ENCODE assay signal across 15 cellular contexts in the genomic region with DNA sequence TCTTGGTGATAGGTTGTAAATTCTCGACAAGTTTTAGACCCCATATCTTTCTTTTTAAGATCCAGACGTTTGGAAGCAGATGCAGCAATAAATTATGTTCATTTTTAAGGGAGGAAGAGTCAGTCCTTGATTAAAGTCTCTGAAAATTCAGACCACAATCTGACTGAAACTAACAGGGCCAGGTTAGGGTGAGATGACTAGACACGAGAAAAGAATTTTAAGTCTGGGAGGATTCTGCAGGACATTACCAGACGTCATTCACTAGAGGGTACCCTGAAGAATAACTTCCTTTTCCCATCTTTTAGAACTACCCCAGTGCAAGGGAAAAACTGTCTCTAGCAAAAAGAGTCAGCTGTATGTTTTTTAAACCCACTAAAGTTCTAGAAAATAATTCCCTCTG. TPM values are rescaled to one million over a fixed set of nuclear protein-coding genes. Genes with fewer than 3 reads are reported as not detected.
DNase-seq lines count a peak whose midpoint lies in the region; ATAC-seq and TF ChIP-seq lines count a peak whose summit lies in the region.
"Had no signal": no experiment of that assay in that cellular context is flagged by ENCODE, and none has a peak within 500 bp of the region (broad histone marks: within the 10 kb centered on the region; RNA-seq: fewer than 3 reads in every experiment).

No MANE protein-coding gene starts in this region.

- dilution Hi-C loops in mammary epithelial cell (cut with HindIII; ENCODE audit: low sequenced_read_pairs) = no loop called here

- POLR2A ChIA-PET in activated CD8-positive, alpha-beta T cell treated with anti-CD3 and anti-CD28 coated beads for 36 hours (lab: Charles Lee) = interaction anchor here (0.6 to 12.4 kb wide), 10 partner anchors 13 to 215 kb away, joined by 3 to 139 read pairs (median 4); partner anchors contain the start of gene WIPF1
- POLR2A ChIA-PET in naive thymus-derived CD4-positive, alpha-beta T cell (lab: Charles Lee) = interaction anchor here (1.0 to 22.6 kb wide), 8 partner anchors 10 to 107 kb away, joined by 3 to 277 read pairs (median 4); partner anchors contain the start of genes GPR155 and WIPF1

- H3K9me3 Mint-ChIP-seq in CD14-positive monocyte = no peaks in the 10 kb centered on the region
- H3K9me3 Mint-ChIP-seq in activated CD8-positive, alpha-beta T cell treated with anti-CD3 and anti-CD28 coated beads for 36 hours = no peaks in the 10 kb centered on the region
- no peaks in the 10 kb centered on the region for H3K9me3 Mint-ChIP-seq in naive thymus-derived CD4-positive, alpha-beta T cell

- no peak overlapping the region for H3K4me2 ChIP-seq in mammary epithelial cell (ENCODE audit: insufficient read depth, low read depth, low read length)

- H3K4me1 Mint-ChIP-seq in CD14-positive monocyte = peaks cover 19% of the 10 kb centered on the region
- peaks cover 81% of the 10 kb centered on the region for H3K4me1 Mint-ChIP-seq in activated CD8-positive, alpha-beta T cell treated with anti-CD3 and anti-CD28 coated beads for 36 hours (ENCODE audit: low read depth)
- peaks cover 36 to 95% (median 79%) of the 10 kb centered on the region in 7 donors for H3K4me1 Mint-ChIP-seq in naive thymus-derived CD4-positive, alpha-beta T cell

- intact Hi-C loops in CD14-positive monocyte (cut with micrococcal nuclease) = loop anchor here in 1 of 2 donors (5.0 kb wide), 1 partner anchor 36 kb away; no protein-coding TSS in a partner anchor
- intact Hi-C loops in activated CD8-positive, alpha-beta T cell treated with anti-CD3 and anti-CD28 coated beads for 36 hours (cut with micrococcal nuclease) = no loop called here
- intact Hi-C loops in naive thymus-derived CD4-positive, alpha-beta T cell (cut with micrococcal nuclease) = no loop called here
- intact Hi-C loops in mammary epithelial cell (cut with micrococcal nuclease) = no loop called here

- H3K27me3 ChIP-seq in naive thymus-derived CD4-positive, alpha-beta T cell (ENCODE audit: control insufficient read depth in 2 of 2, insufficient read depth in 2 of 2, low read length in 2 of 2) = no peaks in the 10 kb centered on the region
- H3K27me3 ChIP-seq in mammary epithelial cell (ENCODE audit: insufficient read depth, low read length) = no peaks in the 10 kb centered on the region
- H3K27me3 ChIP-seq: body of pancreas, gastroesophageal sphincter had no signal

- H3K27ac Mint-ChIP-seq in CD14-positive monocyte = peak overlapping the region in 4 of 7 donors; percentile 4 to 74 (median 46)
- H3K27ac Mint-ChIP-seq in activated CD8-positive, alpha-beta T cell treated with anti-CD3 and anti-CD28 coated beads for 36 hours = peak overlapping the region; percentile 89
- H3K27ac Mint-ChIP-seq in naive thymus-derived CD4-positive, alpha-beta T cell = peak overlapping the region; percentile 14 to 93 (median 86)

- H3K36me3 ChIP-seq in naive thymus-derived CD4-positive, alpha-beta T cell (ENCODE audit: control insufficient read depth in 2 of 3, insufficient read depth in 3 of 3, low read length in 3 of 3) = peaks cover 30 to 86% (median 84%) of the 10 kb centered on the region in 3 experiments
- no peaks in the 10 kb centered on the region for H3K36me3 ChIP-seq in mammary epithelial cell (ENCODE audit: insufficient read depth, low read length)
- H3K36me3 ChIP-seq: prostate gland had no signal

- H3K36me3 Mint-ChIP-seq in CD14-positive monocyte = peaks cover 90 to 97% of the 10 kb centered on the region in 2 donors
- H3K36me3 Mint-ChIP-seq in activated CD8-positive, alpha-beta T cell treated with anti-CD3 and anti-CD28 coated beads for 36 hours (ENCODE audit: low read depth) = peaks cover 83% of the 10 kb centered on the region
- H3K36me3 Mint-ChIP-seq in naive thymus-derived CD4-positive, alpha-beta T cell = peaks cover 16 to 45% (median 37%) of the 10 kb centered on the region in 5 donors

- H3K4me3 ChIP-seq in naive thymus-derived CD4-positive, alpha-beta T cell (ENCODE audit: low read length) = no peak overlapping the region
- no peak overlapping the region for H3K4me3 ChIP-seq in mammary epithelial cell (replicated peaks in 1 of 3; ENCODE audit: insufficient read depth in 1 of 3, low read depth in 2 of 3, low read length in 3 of 3)
- H3K4me3 ChIP-seq: body of pancreas, gastroesophageal sphincter, prostate gland had no signal

- no peak for TF ChIP-seq CTCF in CD14-positive monocyte (IDR thresholded peaks at IDR 0.05)
- TF ChIP-seq CTCF in activated CD8-positive, alpha-beta T cell treated with anti-CD3 and anti-CD28 coated beads for 36 hours (IDR thresholded peaks at IDR 0.05) = no peak
- TF ChIP-seq CTCF in mammary epithelial cell (conservative IDR thresholded peaks at IDR 0.05 in 1 of 2, IDR thresholded peaks at IDR 0.05 in 1 of 2; ENCODE audit: extremely low read depth in 1 of 2, insufficient read depth in 1 of 2, low read depth in 1 of 2, low read length in 2 of 2) = no peak

- peaks cover 62 to 88% of the 10 kb centered on the region in 2 donors for H3K4me1 ChIP-seq in naive thymus-derived CD4-positive, alpha-beta T cell (ENCODE audit: control insufficient read depth in 2 of 2, insufficient read depth in 2 of 2, low read length in 2 of 2)
- no peaks in the 10 kb centered on the region for H3K4me1 ChIP-seq in mammary epithelial cell (ENCODE audit: insufficient read depth, low read length)

- no peaks in the 10 kb centered on the region for H3K27me3 Mint-ChIP-seq in CD14-positive monocyte (ENCODE audit: low read depth in 3 of 3)
- no peaks in the 10 kb centered on the region for H3K27me3 Mint-ChIP-seq in activated CD8-positive, alpha-beta T cell treated with anti-CD3 and anti-CD28 coated beads for 36 hours
- no peaks in the 10 kb centered on the region for H3K27me3 Mint-ChIP-seq in naive thymus-derived CD4-positive, alpha-beta T cell

- peak overlapping the region; percentile 62 for H3K27ac ChIP-seq in naive thymus-derived CD4-positive, alpha-beta T cell (ENCODE audit: low read depth, low read length)
- H3K27ac ChIP-seq in mammary epithelial cell (ENCODE audit: insufficient read depth, low read depth, low read length) = no peak overlapping the region
- H3K27ac ChIP-seq: body of pancreas, HL-60, prostate gland had no signal

- H3K9me3 ChIP-seq in naive thymus-derived CD4-positive, alpha-beta T cell (ENCODE audit: control insufficient read depth in 2 of 3, low read length in 3 of 3) = no peaks in the 10 kb centered on the region
- H3K9me3 ChIP-seq in mammary epithelial cell (replicated peaks; ENCODE audit: insufficient read depth, low read length) = no peaks in the 10 kb centered on the region
- H3K9me3 ChIP-seq: body of pancreas, gastroesophageal sphincter, prostate gland had no signal

- H3K4me3 Mint-ChIP-seq in CD14-positive monocyte = no peak overlapping the region
- H3K4me3 Mint-ChIP-seq in activated CD8-positive, alpha-beta T cell treated with anti-CD3 and anti-CD28 coated beads for 36 hours = no peak overlapping the region
- peak overlapping the region in 5 of 10 donors; percentile 12 to 41 (median 29) for H3K4me3 Mint-ChIP-seq in naive thymus-derived CD4-positive, alpha-beta T cell

- no TSS peak for BruUV-seq in mammary epithelial cell (replicated peaks; lab: Mats Ljungman, UMichigan)

- no peaks in the 10 kb centered on the region for H3K79me2 ChIP-seq in mammary epithelial cell (ENCODE audit: insufficient read depth, low read length)

- no peaks in the 10 kb centered on the region for H4K20me1 ChIP-seq in mammary epithelial cell (ENCODE audit: insufficient read depth, low read length)

- no peak overlapping the region for H2AFZ ChIP-seq in mammary epithelial cell (ENCODE audit: low read depth, low read length)

- ATAC-seq in GM21367 (IDR thresholded peaks at IDR 0.05; ENCODE audit: unreplicated experiment) = peak; percentile 40
- ATAC-seq in activated CD8-positive, alpha-beta T cell treated with anti-CD3 and anti-CD28 coated beads for 36 hours = peak; percentile 41
- no peak for ATAC-seq in naive thymus-derived CD4-positive, alpha-beta T cell
- ATAC-seq in HG03175 (IDR thresholded peaks at IDR 0.05; ENCODE audit: unreplicated experiment) = no peak
- ATAC-seq: body of pancreas, gastroesophageal sphincter had no signal

- no peak overlapping the region for H3K9ac ChIP-seq in mammary epithelial cell (ENCODE audit: insufficient read depth, low read length)

- 67% methylated on average over 4 of the region's 4 CpGs for WGBS in mammary epithelial cell (ENCODE audit: low coverage, missing lambda C conversion rate)

- DNase-seq in CD14-positive monocyte (ENCODE audit: low spot score) (no peak), NCI-H2171 (lab: John Stamatoyannopoulos, UW) (no peak), SK-N-DZ (ENCODE audit: low spot score) (no peak), mammary epithelial cell (no peak)
- DNase-seq in activated CD8-positive, alpha-beta T cell treated with anti-CD3 and anti-CD28 coated beads for 36 hours = no peak
- DNase-seq in naive thymus-derived CD4-positive, alpha-beta T cell = no peak
- DNase-seq: activated T-cell treated with anti-CD3 and anti-CD28 coated beads for 4 hours, AML-193, body of pancreas, SHP77 had no signal

- in situ Hi-C loops in mammary epithelial cell (cut with MboI; ENCODE audit: low sequenced_read_pairs in 2 of 2) = no loop called here

- CTCF ChIA-PET in activated CD8-positive, alpha-beta T cell treated with anti-CD3 and anti-CD28 coated beads for 36 hours (lab: Charles Lee) = interaction anchor here (0.6 to 8.9 kb wide), 11 partner anchors 9 to 168 kb away, joined by 3 to 143 read pairs (median 5); partner anchors contain the start of gene WIPF1
- CTCF ChIA-PET in naive thymus-derived CD4-positive, alpha-beta T cell (lab: Charles Lee) = interaction anchor here (1.1 to 2.0 kb wide), 5 partner anchors 13 to 114 kb away, joined by 3 to 8 read pairs (median 4); partner anchors contain the start of gene WIPF1
- CTCF ChIA-PET in mammary epithelial cell (lab: Charles Lee; ENCODE audit: low non-redundant PET) = no interaction called here

RNA-seq across cellular contexts. Expression of gene WIPF1, which starts 16.1 kb away (rescaled TPM):
- 10 to 100 TPM; 43.9 to 74.3 TPM for polyA plus RNA-seq in CD14-positive monocyte
- 100 to 1,000 TPM; 361 to 365 TPM for total RNA-seq in activated CD8-positive, alpha-beta T cell treated with anti-CD3 and anti-CD28 coated beads for 36 hours
- total RNA-seq in naive thymus-derived CD4-positive, alpha-beta T cell = 100 to 1,000 TPM; 272 to 514 (median 397) TPM
- polyA plus RNA-seq in naive thymus-derived CD4-positive, alpha-beta T cell = 100 to 1,000 TPM in 1 of 2 donors, 10 to 100 TPM in 1; 92.3 to 103 TPM
- polyA plus RNA-seq in SK-N-DZ (2014; cell fraction: cytosol; rRNA removed) = 9.1 and 11.0 TPM in 2 replicates
- 4.4 and 5.4 TPM in 2 replicates for polyA plus RNA-seq in SK-N-DZ (2014; cell fraction: nucleus; rRNA removed)
- 1 to 10 TPM in 1 of 2 donors, not detected in 1; 1.0 TPM for total RNA-seq in mammary epithelial cell
- polyA plus RNA-seq in mammary epithelial cell = 0.08 TPM
- not detected for polyA minus RNA-seq in mammary epithelial cell

Comparison
In these comparisons a context has a peak if more than half of its experiments do, and no peak if none do; other contexts are left out.
1. ATAC-seq: peak in GM21367 (single experiment) and activated CD8-positive, alpha-beta T cell treated with anti-CD3 and anti-CD28 coated beads for 36 hours (single experiment); none in naive thymus-derived CD4-positive, alpha-beta T cell (single experiment) and HG03175 (single experiment).
2. RNA of gene WIPF1, which starts 16.1 kb away (total RNA-seq): 272 to 514 TPM in naive thymus-derived CD4-positive, alpha-beta T cell and 361 to 365 TPM in activated CD8-positive, alpha-beta T cell treated with anti-CD3 and anti-CD28 coated beads for 36 hours; 1.0 TPM in mammary epithelial cell; every median in the first group is over 100 times any median in the second.
3. Peak in every context shown above with its lines, with median percentiles within 50 percentile points of each other: H3K27ac Mint-ChIP-seq.